In the genomic region with DNA sequence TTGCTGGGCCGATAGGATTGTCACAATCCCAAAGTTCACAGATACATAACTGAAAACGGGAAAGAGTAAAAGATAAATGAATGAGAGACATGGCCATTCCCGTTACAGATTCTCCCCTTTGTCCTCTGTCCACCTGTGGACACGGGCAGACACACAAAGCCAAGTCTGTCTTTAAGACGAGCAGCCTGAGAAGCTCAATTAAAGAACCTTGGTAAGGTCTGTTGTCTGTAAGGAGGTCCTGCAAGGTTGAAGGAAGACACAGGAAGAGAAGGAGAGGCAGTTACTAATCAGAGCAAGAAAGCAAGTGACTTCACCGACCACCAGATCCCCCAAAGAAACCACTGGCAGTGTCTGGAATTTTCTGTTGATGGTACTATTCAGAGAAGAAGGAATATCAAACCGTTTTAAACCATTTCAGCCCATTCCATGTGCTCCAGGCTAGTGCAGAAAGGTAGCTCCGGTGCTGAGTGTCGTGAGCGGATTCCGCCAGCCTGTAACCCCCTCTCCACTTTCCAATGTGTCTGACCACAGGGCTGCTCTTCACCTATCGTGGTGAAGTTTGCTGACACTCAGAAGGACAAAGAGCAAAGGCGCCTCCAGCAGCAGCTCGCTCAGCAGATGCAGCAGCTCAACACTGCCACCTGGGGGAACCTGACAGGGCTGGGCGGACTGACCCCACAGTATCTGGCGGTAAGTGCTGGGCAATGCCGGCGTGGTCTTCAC, we compare ENCODE assay signal across 8 cellular contexts.
DNase-seq lines count a peak whose midpoint lies in the region; TF ChIP-seq lines count a peak whose summit lies in the region.

No MANE protein-coding gene starts in this region.

- peaks cover 0 to 31% (median 0%) of the 10 kb centered on the region in 45 donors for H3K27me3 ChIP-seq in dorsolateral prefrontal cortex
- no peaks in the 10 kb centered on the region for H3K27me3 ChIP-seq in mesendoderm (ENCODE audit: insufficient read depth, low read length, poor library complexity)

- no peak overlapping the region for H4K5ac ChIP-seq in mesendoderm (ENCODE audit: low read length)

- no CpG with 5 or more reads among the region's 18 CpGs for WGBS in mesendoderm (ENCODE audit: extremely low coverage, insufficient coverage, low lambda C conversion rate)

- no peaks in the 10 kb centered on the region for H3K79me2 ChIP-seq in mesendoderm (ENCODE audit: control insufficient read depth, insufficient read depth, low read length)

- peaks cover 2% of the 10 kb centered on the region for H3K4me1 ChIP-seq in mesendoderm (ENCODE audit: control insufficient read depth, low read depth, low read length)

- H2AK5ac ChIP-seq in mesendoderm (ENCODE audit: low read length), result no peak overlapping the region

- TF ChIP-seq CTCF in GM12801 (IDR thresholded peaks at IDR 0.05; ENCODE audit: extremely low read depth, insufficient read length) (peak; percentile 57), dorsolateral prefrontal cortex (IDR thresholded peaks at IDR 0.05 in 54 of 56, conservative IDR thresholded peaks at IDR 0.05 in 2 of 56; ENCODE audit: low read depth in 1 of 56, partially characterized antibody in 56 of 56) (peak; percentile 48 to 88 (median 81))

- CTCF ChIA-PET in activated CD4-positive, alpha-beta memory T cell treated with anti-CD3 and anti-CD28 coated beads for 36 hours (lab: Charles Lee), result interaction anchor here (0.6 to 5.9 kb wide), 33 partner anchors 8 to 299 kb away, joined by 3 to 36 read pairs (median 4); no protein-coding TSS in a partner anchor

- DNase-seq in HCEC 1CT (peak; percentile 31), NCI-H1105 (lab: John Stamatoyannopoulos, UW) (peak; percentile 45), dorsolateral prefrontal cortex (peak in 9 of 10 donors; percentile 54 to 77 (median 70)), mesendoderm (peak; percentile 94), NCI-H2171 (lab: John Stamatoyannopoulos, UW) (no peak)
- DNase-seq in activated CD4-positive, alpha-beta memory T cell treated with anti-CD3 and anti-CD28 coated beads for 36 hours, result peak; percentile 85
- DNase-seq in stimulated activated CD8-positive, alpha-beta memory T cell treated with anti-CD3 and anti-CD28 coated beads, Interleukin-4, amount 100 ng/mL, for 1 hour (ENCODE audit: low read depth in 2 of 2, low spot score in 1 of 2), result peak; percentile 52 to 57

- intact Hi-C loops in activated CD4-positive, alpha-beta memory T cell treated with anti-CD3 and anti-CD28 coated beads for 36 hours (cut with micrococcal nuclease), result loop anchor here (1.0 to 5.0 kb wide), 3 partner anchors 100 to 202 kb away; no protein-coding TSS in a partner anchor
- intact Hi-C loops in dorsolateral prefrontal cortex (cut with DNase I), result loop anchor here (5.0 to 10.0 kb wide), 3 partner anchors 93 to 255 kb away; a partner anchor contains a TSS

- no peak overlapping the region for H2BK5ac ChIP-seq in mesendoderm (ENCODE audit: low read length)

- H3K36me3 Mint-ChIP-seq in activated CD4-positive, alpha-beta memory T cell treated with anti-CD3 and anti-CD28 coated beads for 36 hours, result peaks cover 63% of the 10 kb centered on the region

- no peak overlapping the region for H4K8ac ChIP-seq in mesendoderm (ENCODE audit: low read depth, low read length)

- H3K4me3 ChIP-seq in dorsolateral prefrontal cortex, result peak overlapping the region in 2 of 59 donors; percentile 13 to 14
- H3K4me3 ChIP-seq in mesendoderm (ENCODE audit: low read length), result no peak overlapping the region

- H3K18ac ChIP-seq in mesendoderm (ENCODE audit: low read length), result no peak overlapping the region

- H3K36me3 ChIP-seq in mesendoderm (ENCODE audit: control insufficient read depth, insufficient read depth, low read length), result no peaks in the 10 kb centered on the region

- no peaks in the 10 kb centered on the region for H3K79me1 ChIP-seq in mesendoderm (ENCODE audit: low read length)

- H3K56ac ChIP-seq in mesendoderm (ENCODE audit: low read length), result peak overlapping the region; percentile 19

- H3K27me3 Mint-ChIP-seq in activated CD4-positive, alpha-beta memory T cell treated with anti-CD3 and anti-CD28 coated beads for 36 hours, result no peaks in the 10 kb centered on the region

- H3K4ac ChIP-seq in mesendoderm (ENCODE audit: low read depth, low read length), result no peak overlapping the region

- POLR2A ChIA-PET in activated CD4-positive, alpha-beta memory T cell treated with anti-CD3 and anti-CD28 coated beads for 36 hours (lab: Charles Lee), result interaction anchor here (0.7 to 2.5 kb wide), 9 partner anchors 12 to 103 kb away, joined by 3 to 11 read pairs (median 5); no protein-coding TSS in a partner anchor

- H3K4me1 Mint-ChIP-seq in activated CD4-positive, alpha-beta memory T cell treated with anti-CD3 and anti-CD28 coated beads for 36 hours (ENCODE audit: low read depth), result peaks cover 90% of the 10 kb centered on the region

- H3K9me3 Mint-ChIP-seq in activated CD4-positive, alpha-beta memory T cell treated with anti-CD3 and anti-CD28 coated beads for 36 hours, result no peaks in the 10 kb centered on the region

- H3K9ac ChIP-seq in mesendoderm (ENCODE audit: low read length), result peak overlapping the region; percentile 9

- H3K27ac Mint-ChIP-seq in activated CD4-positive, alpha-beta memory T cell treated with anti-CD3 and anti-CD28 coated beads for 36 hours, result peak overlapping the region; percentile 52

- peak overlapping the region; percentile 25 for H3K4me3 Mint-ChIP-seq in activated CD4-positive, alpha-beta memory T cell treated with anti-CD3 and anti-CD28 coated beads for 36 hours

- H3K4me2 ChIP-seq in mesendoderm (ENCODE audit: low read length), result no peak overlapping the region

- no peak overlapping the region for H2BK120ac ChIP-seq in mesendoderm (ENCODE audit: low read depth, low read length)

- no peak overlapping the region for H3K23ac ChIP-seq in mesendoderm (ENCODE audit: low read length)

- H3K27ac ChIP-seq in dorsolateral prefrontal cortex (peak overlapping the region in 29 of 59 donors; percentile 6 to 67 (median 30)), mesendoderm (ENCODE audit: low read depth, low read length) (no peak overlapping the region)

- no peak overlapping the region for H2BK15ac ChIP-seq in mesendoderm (replicated peaks; ENCODE audit: low read depth)
